ENCODE assay signal across 13 cellular contexts in genomic region chr3:69096299-69096698, GRCh38. TPM values are rescaled to one million over a fixed set of nuclear protein-coding genes. Genes with fewer than 3 reads are reported as not detected.
DNase-seq lines count a peak whose midpoint lies in the region; ATAC-seq and TF ChIP-seq lines count a peak whose summit lies in the region.
"Had no signal": no experiment of that assay in that cellular context is flagged by ENCODE, and none has a peak within 500 bp of the region (broad histone marks: within the 10 kb centered on the region; RNA-seq: fewer than 3 reads in every experiment).

No MANE protein-coding gene starts in this region.

- H3K9me3 Mint-ChIP-seq in activated naive CD8-positive, alpha-beta T cell treated with anti-CD3 and anti-CD28 coated beads for 36 hours: peaks cover 1% of the 10 kb centered on the region
- no peaks in the 10 kb centered on the region for H3K9me3 Mint-ChIP-seq in naive thymus-derived CD8-positive, alpha-beta T cell
- H3K9me3 Mint-ChIP-seq: H9 had no signal

- H3K9ac ChIP-seq in neuronal stem cell (ENCODE audit: low read depth, low read length, poor library complexity): no peak overlapping the region

- H3K27me3 ChIP-seq in cardiac muscle cell: no peaks in the 10 kb centered on the region
- H3K27me3 ChIP-seq in right atrium auricular region: no peaks in the 10 kb centered on the region
- H3K27me3 ChIP-seq in transverse colon: no peaks in the 10 kb centered on the region
- H3K27me3 ChIP-seq in neuronal stem cell (ENCODE audit: control insufficient read depth in 3 of 3, insufficient read depth in 3 of 3, low read depth in 1 of 3, low read length in 3 of 3): no peaks in the 10 kb centered on the region

- TF ChIP-seq EP300 in transverse colon (IDR thresholded peaks at IDR 0.05; ENCODE audit: low read depth): no peak

- H2BK12ac ChIP-seq in neuronal stem cell (ENCODE audit: low read length): no peak overlapping the region

- H3K27ac Mint-ChIP-seq in activated naive CD8-positive, alpha-beta T cell treated with anti-CD3 and anti-CD28 coated beads for 36 hours: peak overlapping the region; percentile 96
- peak overlapping the region; percentile 79 to 98 (median 93) for H3K27ac Mint-ChIP-seq in naive thymus-derived CD8-positive, alpha-beta T cell

- no peak for DNase-seq in cardiac muscle cell (ENCODE audit: low read depth in 1 of 2, low spot score in 1 of 2)
- no peak for DNase-seq in right atrium auricular region (ENCODE audit: low spot score)
- no peak for DNase-seq in activated naive CD8-positive, alpha-beta T cell treated with anti-CD3 and anti-CD28 coated beads for 36 hours
- no peak for DNase-seq in naive thymus-derived CD8-positive, alpha-beta T cell
- no peak for DNase-seq in transverse colon
- no peak for DNase-seq in putamen (ENCODE audit: low spot score)
- DNase-seq in NCI-H1092 treated with DMSO at 0.1 percent for 48 hours (lab: John Stamatoyannopoulos, UW): no peak
- DNase-seq in neuronal stem cell (ENCODE audit: low spot score): no peak
- DNase-seq: aorta, H9, kidney had no signal

- H3K27ac ChIP-seq in cardiac muscle cell (peak overlapping the region; percentile 70), right atrium auricular region (peak overlapping the region in 1 of 2 donors; percentile 71), transverse colon (peak overlapping the region; percentile 30 to 95 (median 80)), neuronal stem cell (replicated peaks; ENCODE audit: low read length) (no peak overlapping the region)

- H3K18ac ChIP-seq in neuronal stem cell (ENCODE audit: low read length): no peak overlapping the region

- no peak for ATAC-seq in naive thymus-derived CD8-positive, alpha-beta T cell

- no peaks in the 10 kb centered on the region for H3K27me3 Mint-ChIP-seq in activated naive CD8-positive, alpha-beta T cell treated with anti-CD3 and anti-CD28 coated beads for 36 hours
- H3K27me3 Mint-ChIP-seq in naive thymus-derived CD8-positive, alpha-beta T cell: no peaks in the 10 kb centered on the region

- H3K4me3 Mint-ChIP-seq in activated naive CD8-positive, alpha-beta T cell treated with anti-CD3 and anti-CD28 coated beads for 36 hours: no peak overlapping the region
- H3K4me3 Mint-ChIP-seq in naive thymus-derived CD8-positive, alpha-beta T cell: peak overlapping the region in 8 of 10 donors; percentile 40 to 93 (median 70)
- H3K4me3 Mint-ChIP-seq: H9 had no signal

- H4K91ac ChIP-seq in neuronal stem cell (ENCODE audit: low read depth, low read length, poor library complexity): no peak overlapping the region

- H2BK120ac ChIP-seq in neuronal stem cell (ENCODE audit: low read depth, low read length): no peak overlapping the region

- no peak overlapping the region for H2AFZ ChIP-seq in neuronal stem cell (ENCODE audit: low read length)

- H3K4me1 Mint-ChIP-seq in activated naive CD8-positive, alpha-beta T cell treated with anti-CD3 and anti-CD28 coated beads for 36 hours: peaks cover 64% of the 10 kb centered on the region
- peaks cover 41 to 84% (median 78%) of the 10 kb centered on the region in 4 donors for H3K4me1 Mint-ChIP-seq in naive thymus-derived CD8-positive, alpha-beta T cell

- POLR2A ChIA-PET in naive thymus-derived CD8-positive, alpha-beta T cell (lab: Charles Lee): interaction anchor here (1.3 to 2.5 kb wide), 2 partner anchors 8 to 12 kb away, joined by 3 to 10 read pairs; partner anchors contain the start of gene ARL6IP5

- H3K36me3 ChIP-seq in cardiac muscle cell (no peaks in the 10 kb centered on the region), right atrium auricular region (peaks cover 13% of the 10 kb centered on the region), transverse colon (peaks cover 0 to 4% (median 0%) of the 10 kb centered on the region in 4 donors), neuronal stem cell (replicated peaks in 1 of 2; ENCODE audit: control insufficient read depth in 2 of 2, insufficient read depth in 2 of 2, low read length in 2 of 2) (peaks cover 0 to 7% of the 10 kb centered on the region in 2 donors)

- H2BK15ac ChIP-seq in neuronal stem cell (ENCODE audit: low read length): no peak overlapping the region

- no peak overlapping the region for H4K8ac ChIP-seq in neuronal stem cell (ENCODE audit: low read depth, low read length)

- H3K9me3 ChIP-seq in cardiac muscle cell (ENCODE audit: low read depth) (no peaks in the 10 kb centered on the region), right atrium auricular region (no peaks in the 10 kb centered on the region), transverse colon (no peaks in the 10 kb centered on the region), neuronal stem cell (replicated peaks in 1 of 2; ENCODE audit: control insufficient read depth in 2 of 2, insufficient read depth in 1 of 2, low read depth in 1 of 2, low read length in 2 of 2) (no peaks in the 10 kb centered on the region)

- H3K4me1 ChIP-seq in cardiac muscle cell (ENCODE audit: low read depth) (peaks cover 20% of the 10 kb centered on the region), right atrium auricular region (peaks cover 0 to 84% of the 10 kb centered on the region in 2 donors), transverse colon (peaks cover 24 to 79% (median 36%) of the 10 kb centered on the region in 4 donors), neuronal stem cell (ENCODE audit: control insufficient read depth in 2 of 2, insufficient read depth in 1 of 2, low read depth in 1 of 2, low read length in 2 of 2) (peaks cover 5 to 11% of the 10 kb centered on the region in 2 donors)

- no peak for TF ChIP-seq POLR2A in transverse colon (IDR thresholded peaks at IDR 0.05)

- no peak overlapping the region for H3K4me2 ChIP-seq in neuronal stem cell (ENCODE audit: insufficient read depth, low read length, poor library complexity, severe bottlenecking)

- H3K36me3 Mint-ChIP-seq in activated naive CD8-positive, alpha-beta T cell treated with anti-CD3 and anti-CD28 coated beads for 36 hours: peaks cover 54% of the 10 kb centered on the region
- H3K36me3 Mint-ChIP-seq in naive thymus-derived CD8-positive, alpha-beta T cell: peaks cover 0 to 48% (median 9%) of the 10 kb centered on the region in 3 donors

- TF ChIP-seq CTCF in cardiac muscle cell (IDR thresholded peaks at IDR 0.05; ENCODE audit: low read depth, low read length) (no peak), right atrium auricular region (IDR thresholded peaks at IDR 0.05) (no peak), transverse colon (IDR thresholded peaks at IDR 0.05) (no peak)

- H3K79me1 ChIP-seq in neuronal stem cell (ENCODE audit: low read depth, low read length): no peaks in the 10 kb centered on the region

- no peak overlapping the region for H3K23ac ChIP-seq in neuronal stem cell (ENCODE audit: low read depth, low read length, poor library complexity)

- 80 to 82% methylated on average over 1 to 5 of the region's 5 CpGs for WGBS in transverse colon (ENCODE audit: low coverage in 1 of 2), 2 donors
- no CpG with 5 or more reads among the region's 5 CpGs for WGBS in neuronal stem cell (ENCODE audit: extremely low coverage in 2 of 2, insufficient read length in 2 of 2, insufficient replicate concordance in 1 of 2), 2 donors

- intact Hi-C loops in transverse colon (cut with DNase I; ENCODE audit: low total_unique reads): no loop called here

- H2BK5ac ChIP-seq in neuronal stem cell (ENCODE audit: low read length): no peak overlapping the region

- H2AK5ac ChIP-seq in neuronal stem cell (ENCODE audit: low read depth, low read length): no peak overlapping the region

- in situ Hi-C loops in transverse colon (cut with MboI; ENCODE audit: low pct_ligation_motif_present in 1 of 4, low pct_unique_long_range_greater_than_20kb in 1 of 4, low sequenced_read_pairs in 3 of 4): no loop called here

- no peak overlapping the region for H3K14ac ChIP-seq in neuronal stem cell (ENCODE audit: low read length)

- no peak overlapping the region for H3K4me3 ChIP-seq in cardiac muscle cell
- H3K4me3 ChIP-seq in right atrium auricular region: no peak overlapping the region
- no peak overlapping the region for H3K4me3 ChIP-seq in transverse colon
- no peak overlapping the region for H3K4me3 ChIP-seq in neuronal stem cell (ENCODE audit: low read length in 2 of 2)

- H3K4ac ChIP-seq in neuronal stem cell (ENCODE audit: low read length): no peak overlapping the region

RNA-seq across cellular contexts. Expression of gene ARL6IP5, which starts 11.6 kb away (rescaled TPM):
- 83.2 and 174 TPM in 2 replicates for total RNA-seq in cardiac muscle cell
- 235 and 247 TPM in 2 replicates for polyA plus RNA-seq in cardiac muscle cell
- 100 to 1,000 TPM; 172 to 199 TPM for total RNA-seq in right atrium auricular region
- total RNA-seq in activated naive CD8-positive, alpha-beta T cell treated with anti-CD3 and anti-CD28 coated beads for 36 hours: 10 to 100 TPM; 67.6 to 69.0 TPM
- 100 to 1,000 TPM; 109 to 111 TPM for total RNA-seq in naive thymus-derived CD8-positive, alpha-beta T cell
- polyA plus RNA-seq in naive thymus-derived CD8-positive, alpha-beta T cell: 100 to 1,000 TPM; 315 to 450 (median 375) TPM
- 100 to 1,000 TPM in 2 of 4 donors, 10 to 100 TPM in 2; 22.7 to 130 (median 68.0) TPM for total RNA-seq in transverse colon
- 59.1 TPM for polyA plus RNA-seq in neuronal stem cell (2013, experiment 1 of 2)
- 58.6 TPM for polyA plus RNA-seq in neuronal stem cell (2013, experiment 2 of 2)

RNA-seq across cellular contexts. Expression of gene UBA3, which starts 16.1 kb away (rescaled TPM):
- total RNA-seq in cardiac muscle cell (73.7 and 97.0 TPM in 2 replicates), right atrium auricular region (10 to 100 TPM; 39.9 to 63.5 TPM), transverse colon (10 to 100 TPM; 30.6 to 86.0 (median 47.2) TPM)
- 116 and 118 TPM in 2 replicates for polyA plus RNA-seq in cardiac muscle cell
- 10 to 100 TPM; 64.1 to 74.3 TPM for total RNA-seq in activated naive CD8-positive, alpha-beta T cell treated with anti-CD3 and anti-CD28 coated beads for 36 hours
- 10 to 100 TPM; 71.8 to 80.1 TPM for total RNA-seq in naive thymus-derived CD8-positive, alpha-beta T cell
- polyA plus RNA-seq in naive thymus-derived CD8-positive, alpha-beta T cell: 10 to 100 TPM; 35.1 to 49.1 (median 45.5) TPM
- 43.6 TPM for polyA plus RNA-seq in neuronal stem cell (2013, experiment 1 of 2)
- 45.6 TPM for polyA plus RNA-seq in neuronal stem cell (2013, experiment 2 of 2)

RNA-seq across cellular contexts. Expression of gene LMOD3, which starts 26.1 kb away (rescaled TPM):
- 0.11 and 0.18 TPM in 2 replicates for total RNA-seq in cardiac muscle cell
- 0.22 and 0.61 TPM in 2 replicates for polyA plus RNA-seq in cardiac muscle cell
- 100 to 1,000 TPM in 1 of 2 donors, 10 to 100 TPM in 1; 33.1 to 110 TPM for total RNA-seq in right atrium auricular region
- not detected for total RNA-seq in activated naive CD8-positive, alpha-beta T cell treated with anti-CD3 and anti-CD28 coated beads for 36 hours
- total RNA-seq in naive thymus-derived CD8-positive, alpha-beta T cell: not detected
- polyA plus RNA-seq in naive thymus-derived CD8-positive, alpha-beta T cell: under 1 TPM in 1 of 3 donors, not detected in 2; 0.06 TPM
- under 1 TPM in 1 of 4 donors, not detected in 3; 0.27 TPM for total RNA-seq in transverse colon
- not detected for polyA plus RNA-seq in neuronal stem cell (2013, experiment 1 of 2)
- not detected for polyA plus RNA-seq in neuronal stem cell (2013, experiment 2 of 2)
- total RNA-seq: G401, glomerular endothelial cell, H9 had no signal
- polyA plus RNA-seq: aorta had no signal

RNA-seq across cellular contexts. Expression of gene TMF1, which starts 44.2 kb away (rescaled TPM):
- total RNA-seq in cardiac muscle cell: 16.1 and 21.6 TPM in 2 replicates
- polyA plus RNA-seq in cardiac muscle cell: 18.4 and 24.1 TPM in 2 replicates
- total RNA-seq in right atrium auricular region: 10 to 100 TPM; 15.6 to 21.3 TPM
- 10 to 100 TPM; 28.8 to 30.5 TPM for total RNA-seq in activated naive CD8-positive, alpha-beta T cell treated with anti-CD3 and anti-CD28 coated beads for 36 hours
- 10 to 100 TPM; 38.5 to 43.7 TPM for total RNA-seq in naive thymus-derived CD8-positive, alpha-beta T cell
- polyA plus RNA-seq in naive thymus-derived CD8-positive, alpha-beta T cell: 10 to 100 TPM; 28.0 to 34.7 (median 34.6) TPM
- total RNA-seq in transverse colon: 10 to 100 TPM; 15.5 to 53.2 (median 39.9) TPM
- 11.4 TPM for polyA plus RNA-seq in neuronal stem cell (2013, experiment 1 of 2)
- polyA plus RNA-seq in neuronal stem cell (2013, experiment 2 of 2): 11.6 TPM

Comparison
In these comparisons a context has a peak if more than half of its experiments do, and no peak if none do; other contexts are left out.
1. RNA of gene LMOD3, which starts 26.1 kb away (total RNA-seq): 33.1 to 110 TPM in right atrium auricular region; 0.11 to 0.18 TPM in cardiac muscle cell, not detected in activated naive CD8-positive, alpha-beta T cell treated with anti-CD3 and anti-CD28 coated beads for 36 hours, not detected in naive thymus-derived CD8-positive, alpha-beta T cell and 0.27 TPM in transverse colon; every median in the first group is over 10 times any median in the second.